10 cellular contexts compared by ENCODE assay signal in genomic region chr16:57798953-57799618, GRCh38. TPM values are rescaled to one million over a fixed set of nuclear protein-coding genes. Genes with fewer than 3 reads are reported as not detected.
DNase-seq lines count a peak whose midpoint lies in the region; ATAC-seq and TF ChIP-seq lines count a peak whose summit lies in the region.
"Had no signal": no experiment of that assay in that cellular context is flagged by ENCODE, and none has a peak within 500 bp of the region (broad histone marks: within the 10 kb centered on the region; RNA-seq: fewer than 3 reads in every experiment).

No MANE protein-coding gene starts in this region.

- TF ChIP-seq CTCF in SK-N-SH (IDR thresholded peaks at IDR 0.05) = no peak

- H3K9me3 Mint-ChIP-seq in immature natural killer cell = peaks cover 0 to 2% (median 0%) of the 10 kb centered on the region in 6 donors

- H3K9ac ChIP-seq in SK-N-SH = no peak overlapping the region

- peak overlapping the region in 1 of 2 experiments; percentile 21; a peak in 2 of 4 replicates for H3K4me3 ChIP-seq in SK-N-SH (ENCODE audit: low read depth in 2 of 2, low read length in 1 of 2)

- WGBS in SK-N-SH (ENCODE audit: low lambda C conversion rate) = 81% methylated on average over 6 of the region's 6 CpGs

- no peaks in the 10 kb centered on the region for H3K9me3 ChIP-seq in SK-N-SH

- peaks cover 78% of the 10 kb centered on the region for H3K79me2 ChIP-seq in SK-N-SH (ENCODE audit: insufficient read depth)

- H3K4me1 ChIP-seq in SK-N-SH (ENCODE audit: control insufficient read depth in 1 of 2, insufficient read depth in 2 of 2, low read depth in 1 of 2, low read length in 1 of 2) = peaks cover 29 to 30% of the 10 kb centered on the region in 2 experiments; a peak in 2 of 4 replicates

- CTCF ChIA-PET in SK-N-SH (lab: Yijun Ruan, JAX) = interaction anchor here (1.4 to 2.1 kb wide), 3 partner anchors 11 to 64 kb away, joined by 4 to 8 read pairs (median 5); no protein-coding TSS in a partner anchor

- peak overlapping the region; percentile 44 to 80 (median 55) for H3K4me3 Mint-ChIP-seq in immature natural killer cell

- POLR2A ChIA-PET in SK-N-SH (lab: Yijun Ruan, JAX) = interaction anchor here (0.6 kb wide), 1 partner anchor 52 kb away, joined by 3 read pairs; no protein-coding TSS in a partner anchor

- H3K36me3 ChIP-seq in SK-N-SH (replicated peaks in 1 of 2; ENCODE audit: control insufficient read depth in 1 of 2, insufficient read depth in 2 of 2, low read length in 1 of 2) = peaks cover 15 to 17% of the 10 kb centered on the region in 2 experiments

- H3K27ac Mint-ChIP-seq in immature natural killer cell = peak overlapping the region; percentile 60 to 87 (median 76)

- H2AFZ ChIP-seq in SK-N-SH (ENCODE audit: low read depth) = no peak overlapping the region

- H3K27me3 ChIP-seq in SK-N-SH (ENCODE audit: insufficient read depth) = no peaks in the 10 kb centered on the region

- no peak for TF ChIP-seq EP300 in SK-N-SH (IDR thresholded peaks at IDR 0.05; ENCODE audit: borderline replicate concordance in 1 of 2, low read depth in 1 of 2, low read length in 1 of 2)

- TF ChIP-seq RAD21 in SK-N-SH (IDR thresholded peaks at IDR 0.05; ENCODE audit: low read length) = no peak

- H3K9me2 ChIP-seq in SK-N-SH = no peaks in the 10 kb centered on the region

- H3K27ac ChIP-seq in SK-N-SH (ENCODE audit: low read depth in 2 of 2, low read length in 1 of 2) (no peak overlapping the region), substantia nigra (ENCODE audit: low read depth, low read length, poor library complexity, severe bottlenecking) (peak overlapping the region; percentile 66)

- peaks cover 0 to 3% (median 0%) of the 10 kb centered on the region in 3 donors for H3K36me3 Mint-ChIP-seq in immature natural killer cell

- H3K4me2 ChIP-seq in SK-N-SH = peak overlapping the region; percentile 26; the same call in 1 of the 2 replicates

- H3K4me1 Mint-ChIP-seq in immature natural killer cell = peaks cover 49 to 50% of the 10 kb centered on the region in 2 donors

- DNase-seq in SK-N-SH (peak; percentile 15), NCI-H510A treated with DMSO at 0.1 percent for 48 hours (lab: John Stamatoyannopoulos, UW) (peak; percentile 93), immature natural killer cell (no peak), substantia nigra (lab: John Stamatoyannopoulos, UW) (no peak), HK-2 (ENCODE audit: unreplicated experiment) (no peak), SIG-M5 treated with dmso at 0.1 percent for 504 hours (lab: John Stamatoyannopoulos, UW; ENCODE audit: unreplicated experiment) (no peak)
- DNase-seq in stimulated activated CD4-positive, alpha-beta T cell treated with anti-CD3 and anti-CD28 coated beads, Interleukin-2, amount 100 ng/mL, for 48 hours = no peak
- DNase-seq: activated T-cell treated with anti-CD3 and anti-CD28 coated beads, Interleukin-2, amount 50 U/mL, for 48 hours; NK-92 treated with Interleukin-12 subunit alpha and Interleukin-12 subunit beta, amount 100 ng/mL, for 24 hours had no signal

- ATAC-seq in SK-N-SH treated with all-trans-retinoic acid at 6 μM for 48 hours = no peak

- peaks cover 51% of the 10 kb centered on the region for H4K20me1 ChIP-seq in SK-N-SH (ENCODE audit: insufficient read depth)

- H3F3A ChIP-seq in SK-N-SH (replicated peaks; ENCODE audit: insufficient read depth) = peaks cover under 1% of the 10 kb centered on the region

- H3K27me3 Mint-ChIP-seq in immature natural killer cell (ENCODE audit: low read depth in 3 of 3) = peaks cover 6 to 14% (median 11%) of the 10 kb centered on the region in 3 donors

TF ChIP-seq in SK-N-SH, 30 proteins besides CTCF, POLR2A, EP300 and RAD21:
- TF ChIP-seq NRF1 (IDR thresholded peaks at IDR 0.05; ENCODE audit: low read depth, low read length) (no peak), GABPA (IDR thresholded peaks at IDR 0.05; ENCODE audit: low read depth) (no peak), MEF2A (IDR thresholded peaks at IDR 0.05; ENCODE audit: borderline replicate concordance, low read depth) (no peak), USF1 (IDR thresholded peaks at IDR 0.05; ENCODE audit: borderline replicate concordance, low read depth) (no peak), YY1 (IDR thresholded peaks at IDR 0.05; ENCODE audit: low read depth) (no peak), TEAD4 (IDR thresholded peaks at IDR 0.05; ENCODE audit: borderline replicate concordance, insufficient read depth) (no peak), FOXJ3 (CRISPR knock-in tag; IDR thresholded peaks at IDR 0.05) (no peak)
- TF ChIP-seq, protein P1, sequence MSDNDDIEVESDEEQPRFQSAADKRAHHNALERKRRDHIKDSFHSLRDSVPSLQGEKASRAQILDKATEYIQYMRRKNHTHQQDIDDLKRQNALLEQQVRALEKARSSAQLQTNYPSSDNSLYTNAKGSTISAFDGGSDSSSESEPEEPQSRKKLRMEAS (IDR thresholded peaks at IDR 0.05; ENCODE audit: low read depth) = no peak
- TF ChIP-seq, protein P2, sequence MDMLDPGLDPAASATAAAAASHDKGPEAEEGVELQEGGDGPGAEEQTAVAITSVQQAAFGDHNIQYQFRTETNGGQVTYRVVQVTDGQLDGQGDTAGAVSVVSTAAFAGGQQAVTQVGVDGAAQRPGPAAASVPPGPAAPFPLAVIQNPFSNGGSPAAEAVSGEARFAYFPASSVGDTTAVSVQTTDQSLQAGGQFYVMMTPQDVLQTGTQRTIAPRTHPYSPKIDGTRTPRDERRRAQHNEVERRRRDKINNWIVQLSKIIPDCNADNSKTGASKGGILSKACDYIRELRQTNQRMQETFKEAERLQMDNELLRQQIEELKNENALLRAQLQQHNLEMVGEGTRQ (IDR thresholded peaks at IDR 0.05; ENCODE audit: borderline replicate concordance, low read depth, low read length) = no peak
TF ChIP-seq in SK-N-SH: peak in this region for 0.

TF ChIP-seq in SK-N-SH treated with all-trans-retinoic acid at 6 μM for 48 hours, 23 proteins besides CTCF, POLR2A, EP300 and RAD21 (continues in another document):
- TF ChIP-seq OSR1 (CRISPR knock-in tag; IDR thresholded peaks at IDR 0.05) (no peak), CSRNP3 (CRISPR knock-in tag; IDR thresholded peaks at IDR 0.05) (no peak), ESRRG (CRISPR knock-in tag; IDR thresholded peaks at IDR 0.05) (no peak), SNAI2 (CRISPR knock-in tag; IDR thresholded peaks at IDR 0.05) (no peak), POU6F1 (CRISPR knock-in tag; IDR thresholded peaks at IDR 0.05; ENCODE audit: borderline replicate concordance, low read depth) (no peak), ZFP3 (CRISPR knock-in tag; IDR thresholded peaks at IDR 0.05) (no peak), TCF4 (CRISPR knock-in tag; IDR thresholded peaks at IDR 0.05; ENCODE audit: borderline replicate concordance) (no peak), ISL1 (CRISPR knock-in tag; IDR thresholded peaks at IDR 0.05) (no peak), RARB (CRISPR knock-in tag; IDR thresholded peaks at IDR 0.05) (no peak), ZFP30 (CRISPR knock-in tag; IDR thresholded peaks at IDR 0.05) (no peak), ZNF8 (CRISPR knock-in tag; IDR thresholded peaks at IDR 0.05) (no peak), GLIS3 (CRISPR knock-in tag; IDR thresholded peaks at IDR 0.05) (no peak), TOX (CRISPR knock-in tag; IDR thresholded peaks at IDR 0.05; ENCODE audit: borderline replicate concordance) (no peak)
- TF ChIP-seq, protein P3, sequence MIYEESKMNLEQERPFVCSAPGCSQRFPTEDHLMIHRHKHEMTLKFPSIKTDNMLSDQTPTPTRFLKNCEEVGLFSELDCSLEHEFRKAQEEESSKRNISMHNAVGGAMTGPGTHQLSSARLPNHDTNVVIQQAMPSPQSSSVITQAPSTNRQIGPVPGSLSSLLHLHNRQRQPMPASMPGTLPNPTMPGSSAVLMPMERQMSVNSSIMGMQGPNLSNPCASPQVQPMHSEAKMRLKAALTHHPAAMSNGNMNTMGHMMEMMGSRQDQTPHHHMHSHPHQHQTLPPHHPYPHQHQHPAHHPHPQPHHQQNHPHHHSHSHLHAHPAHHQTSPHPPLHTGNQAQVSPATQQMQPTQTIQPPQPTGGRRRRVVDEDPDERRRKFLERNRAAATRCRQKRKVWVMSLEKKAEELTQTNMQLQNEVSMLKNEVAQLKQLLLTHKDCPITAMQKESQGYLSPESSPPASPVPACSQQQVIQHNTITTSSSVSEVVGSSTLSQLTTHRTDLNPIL (CRISPR knock-in tag; IDR thresholded peaks at IDR 0.05; ENCODE audit: low read depth) = no peak

RNA-seq across cellular contexts. Expression of gene KIFC3, which starts 3.2 kb away (rescaled TPM):
- polyA plus RNA-seq in SK-N-SH (2012; rRNA removed) (65.4 and 68.0 TPM in 2 replicates), immature natural killer cell (10 to 100 TPM in 2 of 3 donors, 1 to 10 TPM in 1; 5.1 to 13.6 (median 12.2) TPM)
- 24.2 and 42.8 TPM in 2 replicates for polyA plus RNA-seq in SK-N-SH (2012; cell fraction: cytosol; rRNA removed)
- polyA plus RNA-seq in SK-N-SH (2012; cell fraction: nucleus; rRNA removed) = 132 and 135 TPM in 2 replicates

Comparison
In these comparisons a context has a peak if more than half of its experiments do, and no peak if none do; other contexts are left out.
1. DNase-seq: peak in SK-N-SH (single experiment) and NCI-H510A treated with DMSO at 0.1 percent for 48 hours (single experiment); none in immature natural killer cell (0 of 3), substantia nigra (0 of 49), HK-2 (single experiment), stimulated activated CD4-positive, alpha-beta T cell treated with anti-CD3 and anti-CD28 coated beads, Interleukin-2, amount 100 ng/mL, for 48 hours (0 of 2) and SIG-M5 treated with dmso at 0.1 percent for 504 hours (single experiment).